Comparison of ENCODE assay signal across 8 cellular contexts in genomic region chr6:69867075-69867911, GRCh38. TPM values are rescaled to one million over a fixed set of nuclear protein-coding genes. Genes with fewer than 3 reads are reported as not detected.
DNase-seq lines count a peak whose midpoint lies in the region; ATAC-seq, FAIRE-seq and TF ChIP-seq lines count a peak whose summit lies in the region.

No MANE protein-coding gene starts in this region.

- no peaks in the 10 kb centered on the region for H3F3A ChIP-seq in DOHH2 (ENCODE audit: control insufficient read depth, insufficient read depth)

- peak overlapping the region; percentile 83 to 87 (median 85) for H3K4me3 Mint-ChIP-seq in T-cell
- peak overlapping the region; percentile 86 for H3K4me3 Mint-ChIP-seq in astrocyte (ENCODE audit: unreplicated experiment)

- H3K27me3 Mint-ChIP-seq in T-cell (peaks cover 22 to 34% of the 10 kb centered on the region in 2 donors), astrocyte (ENCODE audit: low read depth, unreplicated experiment) (peaks cover 20% of the 10 kb centered on the region)

- no peak overlapping the region for H3K27ac ChIP-seq in DOHH2 (ENCODE audit: low read depth, low read length)
- H3K27ac ChIP-seq in astrocyte (ENCODE audit: low read depth, low read length), result no peak overlapping the region

- POLR2A ChIA-PET in T-cell (lab: Charles Lee), result interaction anchor here (0.5 to 0.7 kb wide), 4 partner anchors 21 to 353 kb away, joined by 3 to 7 read pairs (median 3); no protein-coding TSS in a partner anchor

- peak overlapping the region; percentile 76 for H3K9ac ChIP-seq in astrocyte (ENCODE audit: low read length)

- H2AFZ ChIP-seq in astrocyte (ENCODE audit: low read depth, low read length), result peak overlapping the region; percentile 79

- no peak for FAIRE-seq in astrocyte (lab: Jason Lieb, UNC)

- ATAC-seq in GM21447 (IDR thresholded peaks at IDR 0.05; ENCODE audit: unreplicated experiment) (peak; percentile 51), T-cell (replicated peaks in 1 of 4) (peak; percentile 83 to 90 (median 88))

- H3K36me3 ChIP-seq in DOHH2 (ENCODE audit: control insufficient read depth, low read length) (no peaks in the 10 kb centered on the region), astrocyte (ENCODE audit: insufficient read depth, low read length) (no peaks in the 10 kb centered on the region)

- peaks cover 23% of the 10 kb centered on the region for H3K4me1 ChIP-seq in DOHH2 (ENCODE audit: control insufficient read depth, low read length)
- peaks cover 10% of the 10 kb centered on the region for H3K4me1 ChIP-seq in astrocyte (ENCODE audit: insufficient read depth, low read length)

- peak; percentile 58 for DNase-seq in HuH-7 (ENCODE audit: low spot score)
- peak; percentile 8 to 69 (median 51) for DNase-seq in T-cell
- DNase-seq in astrocyte (ENCODE audit: low read depth), result no peak
- peak; percentile 24 to 46 for DNase-seq in stimulated activated CD4-positive, alpha-beta T cell treated with anti-CD3 and anti-CD28 coated beads, Interleukin-12 subunit alpha, Interleukin-12 subunit beta, amount 100 ng/mL, for 24 hours (ENCODE audit: low read depth in 2 of 2)
- DNase-seq in NK-92 treated with Interleukin-12 subunit alpha and Interleukin-12 subunit beta, amount 100 ng/mL, for 24 hours (lab: John Stamatoyannopoulos, UW), result no peak

- H3K4me1 Mint-ChIP-seq in T-cell (peaks cover 19 to 26% (median 21%) of the 10 kb centered on the region in 3 donors), astrocyte (ENCODE audit: low read depth, unreplicated experiment) (peaks cover 6% of the 10 kb centered on the region)

- H3K36me3 Mint-ChIP-seq in T-cell (no peaks in the 10 kb centered on the region), astrocyte (ENCODE audit: low read depth, unreplicated experiment) (no peaks in the 10 kb centered on the region)

- H4K20me1 ChIP-seq in DOHH2 (ENCODE audit: control insufficient read depth, insufficient read depth, low read depth, low read length), result no peaks in the 10 kb centered on the region
- H4K20me1 ChIP-seq in astrocyte (ENCODE audit: insufficient read depth, low read length), result no peaks in the 10 kb centered on the region

- H3K79me2 ChIP-seq in DOHH2 (ENCODE audit: control insufficient read depth, low read length), result no peaks in the 10 kb centered on the region
- H3K79me2 ChIP-seq in astrocyte (ENCODE audit: insufficient read depth, low read length), result no peaks in the 10 kb centered on the region

- H3K9me2 ChIP-seq in DOHH2 (replicated peaks; ENCODE audit: control insufficient read depth, low read length), result no peaks in the 10 kb centered on the region

- H3K9me3 Mint-ChIP-seq in T-cell (no peaks in the 10 kb centered on the region), astrocyte (ENCODE audit: unreplicated experiment) (no peaks in the 10 kb centered on the region)

- H3K27me3 ChIP-seq in DOHH2 (ENCODE audit: control insufficient read depth, low read length), result peaks cover 44% of the 10 kb centered on the region
- peaks cover 4% of the 10 kb centered on the region for H3K27me3 ChIP-seq in astrocyte (ENCODE audit: insufficient read depth, low read length)

- H3K27ac Mint-ChIP-seq in T-cell, result peak overlapping the region in 1 of 2 donors; percentile 49
- H3K27ac Mint-ChIP-seq in astrocyte (ENCODE audit: unreplicated experiment), result no peak overlapping the region

- TF ChIP-seq CTCF in DOHH2 (IDR thresholded peaks at IDR 0.05; ENCODE audit: low read depth, low read length, poor library complexity, severe bottlenecking) (peak; percentile 46), astrocyte (IDR thresholded peaks at IDR 0.05; ENCODE audit: insufficient read depth, low read depth, low read length) (no peak)

- H3K9me3 ChIP-seq in DOHH2 (ENCODE audit: control insufficient read depth, insufficient read depth, low read length) (no peaks in the 10 kb centered on the region), astrocyte (ENCODE audit: insufficient read depth, low read depth, low read length) (no peaks in the 10 kb centered on the region), iPS-18c (ENCODE audit: control insufficient read depth, insufficient read depth, low read length) (peaks cover 3% of the 10 kb centered on the region)

- CTCF ChIA-PET in T-cell (lab: Charles Lee), result interaction anchor here (0.8 to 2.5 kb wide), 3 partner anchors 9 to 74 kb away, joined by 3 to 10 read pairs (median 5); partner anchors contain the start of gene LMBRD1 (in 1 of the 2)

- H3K4me2 ChIP-seq in DOHH2 (ENCODE audit: low read length), result peak overlapping the region; percentile 93
- H3K4me2 ChIP-seq in astrocyte (ENCODE audit: low read length), result peak overlapping the region; percentile 96

- H3K4me3 ChIP-seq in DOHH2 (ENCODE audit: low read length) (peak overlapping the region; percentile 77), astrocyte (ENCODE audit: insufficient read depth, low read depth, low read length) (peak overlapping the region; percentile 68), iPS-18c (ENCODE audit: insufficient read depth, low read depth, low read length) (peak overlapping the region; percentile 64)

RNA-seq across cellular contexts. Expression of gene COL19A1, which starts 0.9 kb away (rescaled TPM):
- total RNA-seq in T-cell (1 to 10 TPM in 1 of 5 donors, under 1 TPM in 4; 0.42 to 2.3 (median 0.55) TPM), astrocyte (0.10 and 0.18 TPM in 2 replicates)

Comparison
In these comparisons a context has a peak if more than half of its experiments do, and no peak if none do; other contexts are left out.
1. DNase-seq: peak in HuH-7 (single experiment), T-cell (34 of 34) and stimulated activated CD4-positive, alpha-beta T cell treated with anti-CD3 and anti-CD28 coated beads, Interleukin-12 subunit alpha, Interleukin-12 subunit beta, amount 100 ng/mL, for 24 hours (2 of 2); none in astrocyte (single experiment) and NK-92 treated with Interleukin-12 subunit alpha and Interleukin-12 subunit beta, amount 100 ng/mL, for 24 hours (single experiment).
2. Peak in every context shown above with its lines, with median percentiles within 50 percentile points of each other: H3K4me3 ChIP-seq.